Comparison of ENCODE assay signal across 33 cellular contexts in genomic region chr9:93329632-93330286, GRCh38.
A peak's percentile ranks its signal among the peaks of the same experiment; 100 is the strongest.
DNase-seq lines count a peak whose midpoint lies in the region; ATAC-seq and TF ChIP-seq lines count a peak whose summit lies in the region.
"Had no signal": no experiment of that assay in that cellular context is flagged by ENCODE, and none has a peak within 500 bp of the region (broad histone marks: within the 10 kb centered on the region; RNA-seq: fewer than 3 reads in every experiment).

No MANE protein-coding gene starts in this region.

- H2AFZ ChIP-seq in PC-3 (ENCODE audit: low read length), result 0 out of 2 replicates have a peak overlapping the region, but pooled peaks have one; percentile 25

- DNase-seq in HT-29 (ENCODE audit: low spot score), result peak; percentile 51
- peak; percentile 33 for DNase-seq in PC-3
- DNase-seq in esophagus muscularis mucosa (ENCODE audit: extremely low spot score), result peak; percentile 19
- DNase-seq in Right ventricle myocardium inferior (ENCODE audit: missing footprints), result no peak
- DNase-seq in heart left ventricle, result no peak
- no peak for DNase-seq in medulla oblongata (ENCODE audit: extremely low spot score)
- DNase-seq: ACHN; activated CD4-positive, alpha-beta T cell treated with anti-CD3 and anti-CD28 coated beads, Interleukin-2, amount 10 ng/mL, durations not matched to agents 24 days and 14 days; activated naive CD4-positive, alpha-beta T cell; activated T-cell treated with anti-CD3 and anti-CD28 coated beads, Interleukin-2, amount 50 U/mL, for 48 hours; caudate nucleus; CD8-positive, alpha-beta T cell; cortex of kidney; DMS 273 treated with DMSO at 0.1 percent for 48 hours; effector memory CD4-positive, alpha-beta T cell; foreskin fibroblast; head of caudate nucleus; naive thymus-derived CD8-positive, alpha-beta T cell; NCI-H1092; NCI-H187; NCI-H2171; NCI-H510A; nucleus accumbens; sigmoid colon; stimulated activated CD4-positive, alpha-beta T cell treated with anti-CD3 and anti-CD28 coated beads, Interleukin-12 subunit alpha, Interleukin-12 subunit beta, amount 100 ng/mL, for 4 hours; stimulated activated CD4-positive, alpha-beta T cell treated with anti-CD3 and anti-CD28 coated beads, Interleukin-2, amount 100 ng/mL, for 48 hours; stimulated activated naive CD8-positive, alpha-beta T cell treated with anti-CD3 and anti-CD28 coated beads, Interleukin-15, amount 100 ng/mL, for 72 hours; T1000; uterus had no signal

- H3K36me3 ChIP-seq in PC-3 (ENCODE audit: low read depth, low read length), result no peaks in the 10 kb centered on the region
- no peaks in the 10 kb centered on the region for H3K36me3 ChIP-seq in esophagus muscularis mucosa
- H3K36me3 ChIP-seq in heart left ventricle, result no peaks in the 10 kb centered on the region
- H3K36me3 ChIP-seq: sigmoid colon, SJSA1, thoracic aorta, uterus had no signal

- no peak for TF ChIP-seq EP300 in esophagus muscularis mucosa (IDR thresholded peaks at IDR 0.05)

- no peaks in the 10 kb centered on the region for H3K27me3 ChIP-seq in PC-3 (ENCODE audit: low read length)
- H3K27me3 ChIP-seq in esophagus muscularis mucosa, result no peaks in the 10 kb centered on the region
- H3K27me3 ChIP-seq in heart left ventricle, result no peaks in the 10 kb centered on the region
- H3K27me3 ChIP-seq: sigmoid colon, uterus had no signal

- POLR2A ChIA-PET in PC-3 (lab: Charles Lee; ENCODE audit: unreplicated experiment), result no interaction called here

- H3K4me1 ChIP-seq in PC-3 (ENCODE audit: insufficient read depth, low read length) (peaks cover 7% of the 10 kb centered on the region; the same call in 1 of the 2 replicates), esophagus muscularis mucosa (no peaks in the 10 kb centered on the region), heart left ventricle (no peaks in the 10 kb centered on the region)
- H3K4me1 ChIP-seq: sigmoid colon, SJSA1, uterus had no signal

- intact Hi-C loops in PC-3 (cut with micrococcal nuclease) (loop anchor here (2.0 kb wide), 1 partner anchor 17 kb away; no protein-coding TSS in a partner anchor), esophagus muscularis mucosa (cut with DNase I) (no loop called here), Right ventricle myocardium inferior (cut with DNase I) (no loop called here), heart left ventricle (cut with DNase I) (loop anchor here in 2 of 10 donors (10.0 kb wide), 2 partner anchors 105 to 235 kb away; no protein-coding TSS in a partner anchor)

- H3K9me2 ChIP-seq in PC-3 (replicated peaks; ENCODE audit: low read length), result no peaks in the 10 kb centered on the region

- H3K4me3 ChIP-seq in PC-3 (ENCODE audit: low read length) (no peak overlapping the region), esophagus muscularis mucosa (no peak overlapping the region), heart left ventricle (no peak overlapping the region)
- H3K4me3 ChIP-seq: sigmoid colon, SJSA1, thoracic aorta, uterus had no signal

- WGBS in esophagus muscularis mucosa, result 86% methylated on average over 7 of the region's 7 CpGs
- WGBS in heart left ventricle, 4 donors, result 78 to 89% (median 86%) methylated on average over 7 of the region's 7 CpGs

- no peaks in the 10 kb centered on the region for H3F3A ChIP-seq in PC-3 (ENCODE audit: low read length, unreplicated experiment)

- H3K9me3 ChIP-seq in PC-3 (ENCODE audit: low read length) (no peaks in the 10 kb centered on the region), esophagus muscularis mucosa (no peaks in the 10 kb centered on the region), heart left ventricle (no peaks in the 10 kb centered on the region)
- H3K9me3 ChIP-seq: sigmoid colon, SJSA1, thoracic aorta, uterus had no signal

- peak overlapping the region; percentile 39; the same call in 1 of the 2 replicates for H3K4me2 ChIP-seq in PC-3 (ENCODE audit: low read length)

- peak overlapping the region; percentile 36 for H3K27ac ChIP-seq in 22Rv1
- H3K27ac ChIP-seq in PC-3 (ENCODE audit: low read length), result no peak overlapping the region
- no peak overlapping the region for H3K27ac ChIP-seq in esophagus muscularis mucosa (replicated peaks in 1 of 4)
- no peak overlapping the region for H3K27ac ChIP-seq in heart left ventricle
- H3K27ac ChIP-seq: sigmoid colon, SJSA1, thoracic aorta, uterus had no signal

- no TSS peak for BruUV-seq in PC-3 (replicated peaks; lab: Mats Ljungman, UMichigan)

- H4K20me1 ChIP-seq in PC-3 (ENCODE audit: low read length), result no peaks in the 10 kb centered on the region

- H3K9ac ChIP-seq in PC-3 (ENCODE audit: low read length), result no peak overlapping the region

- peak; percentile 65 for ATAC-seq in PC-3
- ATAC-seq in Right ventricle myocardium inferior, result no peak
- no peak for ATAC-seq in HG03439 (IDR thresholded peaks at IDR 0.05; ENCODE audit: unreplicated experiment)
- ATAC-seq in heart left ventricle, result no peak
- ATAC-seq: CD8-positive, alpha-beta T cell; naive thymus-derived CD8-positive, alpha-beta T cell; stimulated activated naive CD8-positive, alpha-beta T cell treated with anti-CD3 and anti-CD28 coated beads, Interleukin-15, amount 100 ng/mL, for 72 hours had no signal

- TF ChIP-seq POLR2A in esophagus muscularis mucosa (IDR thresholded peaks at IDR 0.05; ENCODE audit: low read depth), result no peak
- TF ChIP-seq POLR2A in heart left ventricle (IDR thresholded peaks at IDR 0.05), result no peak

- no peaks in the 10 kb centered on the region for H3K79me2 ChIP-seq in PC-3 (ENCODE audit: low read length)

- TF ChIP-seq CTCF in 22Rv1 (IDR thresholded peaks at IDR 0.05) (no peak), PC-3 (conservative IDR thresholded peaks at IDR 0.05; ENCODE audit: low read depth, low read length) (no peak), esophagus muscularis mucosa (IDR thresholded peaks at IDR 0.05) (no peak), heart left ventricle (IDR thresholded peaks at IDR 0.05) (no peak)

- CTCF ChIA-PET in PC-3 (lab: Charles Lee), result no interaction called here

Comparison
In these comparisons a context has a peak if more than half of its experiments do, and no peak if none do; other contexts are left out.
1. DNase-seq: peak in HT-29 (single experiment), PC-3 (single experiment) and esophagus muscularis mucosa (single experiment); none in Right ventricle myocardium inferior (single experiment), heart left ventricle (0 of 5) and medulla oblongata (single experiment).